In the genomic region with DNA sequence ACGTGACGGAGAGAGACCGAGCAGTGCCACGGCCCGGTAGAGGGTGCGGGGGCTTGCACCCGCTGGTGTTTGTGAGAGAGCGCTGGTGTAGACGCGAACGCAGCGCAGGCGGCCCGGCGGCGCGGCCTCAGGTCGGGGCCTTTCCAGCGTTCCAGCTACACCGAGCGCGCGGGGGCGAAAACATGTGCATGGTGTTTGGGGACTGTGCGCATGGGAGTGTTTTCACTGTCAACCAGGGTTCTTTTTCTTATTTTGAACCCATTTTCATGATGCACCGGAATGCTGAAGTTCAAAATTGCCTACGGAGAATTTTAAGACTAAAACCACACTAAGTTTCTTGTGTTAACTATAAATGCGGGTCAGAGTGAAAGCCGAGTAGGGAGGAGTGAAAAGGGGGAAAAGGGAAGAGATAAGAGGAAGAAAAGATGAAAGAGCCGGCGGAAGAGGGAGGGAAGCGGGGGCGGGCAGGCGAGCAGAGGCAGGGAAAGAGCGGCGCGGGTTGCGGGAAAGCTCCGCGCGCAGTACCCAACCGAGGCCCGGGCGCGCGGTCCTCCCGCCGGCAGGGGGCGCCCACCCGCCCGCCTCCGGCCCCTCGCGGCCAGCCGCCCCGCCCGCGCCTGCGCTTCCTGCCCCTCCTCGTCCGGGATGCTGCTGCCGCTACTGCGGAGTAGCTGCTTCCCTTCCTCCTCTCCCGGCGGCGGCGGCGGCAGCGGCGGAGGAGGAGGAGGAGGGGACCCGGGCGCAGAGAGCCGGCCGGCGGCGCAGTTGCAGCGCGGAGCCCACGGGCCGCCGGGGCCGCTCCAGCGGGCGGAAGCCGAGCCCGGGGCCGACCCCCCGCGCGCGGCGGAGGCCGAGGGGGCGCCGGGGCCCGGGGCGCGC, we compare ENCODE assay signal across 8 cellular contexts. TPM values are rescaled to one million over a fixed set of nuclear protein-coding genes. Genes with fewer than 3 reads are reported as not detected.
DNase-seq lines count a peak whose midpoint lies in the region; ATAC-seq and TF ChIP-seq lines count a peak whose summit lies in the region.

A gene with protein sequence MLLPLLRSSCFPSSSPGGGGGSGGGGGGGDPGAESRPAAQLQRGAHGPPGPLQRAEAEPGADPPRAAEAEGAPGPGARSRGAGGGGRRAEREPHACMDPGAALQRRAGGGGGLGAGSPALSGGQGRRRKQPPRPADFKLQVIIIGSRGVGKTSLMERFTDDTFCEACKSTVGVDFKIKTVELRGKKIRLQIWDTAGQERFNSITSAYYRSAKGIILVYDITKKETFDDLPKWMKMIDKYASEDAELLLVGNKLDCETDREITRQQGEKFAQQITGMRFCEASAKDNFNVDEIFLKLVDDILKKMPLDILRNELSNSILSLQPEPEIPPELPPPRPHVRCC (plus strand): TSS at position 643 of the 879 bp plus-strand sequence. CDS start 3 bp downstream, at position 646.

- H3K9ac ChIP-seq in KMS-11 (peak within 1 kb of the TSS; percentile 60), fibroblast of lung (ENCODE audit: insufficient read depth, low read length) (peak within 1 kb of the TSS; percentile 76)

- no peaks in the 10 kb centered on the region for H3K9me3 ChIP-seq in fibroblast of lung (ENCODE audit: control insufficient read depth, insufficient read depth, low read depth, low read length)

- DNase-seq in DMS 273 (lab: John Stamatoyannopoulos, UW; ENCODE audit: unreplicated experiment) = peak; percentile 95
- peak; percentile 84 for DNase-seq in RPMI7951 (ENCODE audit: low read depth)
- peak; percentile 83 for DNase-seq in activated T-helper 1 cell treated with anti-CD3 and anti-CD28 coated beads, Interleukin-12 subunit alpha, Interleukin-12 subunit beta, Interleukin-2, Interleukin-4 antibody, amounts not matched to agents 30 ng/mL and 10 ng/mL and 1 ng/mL, durations not matched to agents 14 hours and 24 hours and 36 hours (ENCODE audit: low spot score)
- DNase-seq in fibroblast of lung (ENCODE audit: low read depth in 2 of 2) = peak; percentile 86 to 87
- DNase-seq in natural killer cell = peak; percentile 84
- peak; percentile 72 to 87 (median 82) for DNase-seq in stimulated activated naive CD4-positive, alpha-beta T cell (lab: John Stamatoyannopoulos, UW)

- H3K27me3 ChIP-seq in KMS-11 (ENCODE audit: insufficient read depth, low read depth) (no peaks in the 10 kb centered on the region), fibroblast of lung (ENCODE audit: control insufficient read depth, insufficient read depth, low read length) (no peaks in the 10 kb centered on the region)

- peak; percentile 42; the same call in 1 of the 2 replicates for TF ChIP-seq CTCF in KMS-11 (conservative IDR thresholded peaks at IDR 0.05; ENCODE audit: low read depth, low read length)
- peak in 1 of 2 donors; percentile 24 for TF ChIP-seq CTCF in fibroblast of lung (conservative IDR thresholded peaks at IDR 0.05 in 1 of 2, IDR thresholded peaks at IDR 0.05 in 1 of 2; ENCODE audit: low read depth in 1 of 2, low read length in 2 of 2)
- peak; percentile 72 for TF ChIP-seq CTCF in natural killer cell (IDR thresholded peaks at IDR 0.05)

- H3K4me2 ChIP-seq in KMS-11 (peak within 1 kb of the TSS; percentile 95), fibroblast of lung (ENCODE audit: extremely low read depth, insufficient read depth, low read length) (peak within 1 kb of the TSS; percentile 95)

- H3K27ac Mint-ChIP-seq in activated T-helper 1 cell treated with anti-CD3 and anti-CD28 coated beads, Interleukin-12 subunit alpha, Interleukin-12 subunit beta, Interleukin-2, Interleukin-4 antibody, amounts not matched to agents 30 ng/mL and 10 ng/mL and 1 ng/mL, durations not matched to agents 14 hours and 24 hours and 36 hours = peak within 1 kb of the TSS; percentile 88
- H3K27ac Mint-ChIP-seq in natural killer cell = peak within 1 kb of the TSS; percentile 90 to 93

- peaks cover 50% of the 10 kb centered on the region for H3K4me1 Mint-ChIP-seq in activated T-helper 1 cell treated with anti-CD3 and anti-CD28 coated beads, Interleukin-12 subunit alpha, Interleukin-12 subunit beta, Interleukin-2, Interleukin-4 antibody, amounts not matched to agents 30 ng/mL and 10 ng/mL and 1 ng/mL, durations not matched to agents 14 hours and 24 hours and 36 hours (ENCODE audit: low read depth)
- H3K4me1 Mint-ChIP-seq in natural killer cell = peaks cover 45% of the 10 kb centered on the region in 2 donors

- no peaks in the 10 kb centered on the region for H3K36me3 ChIP-seq in KMS-11 (ENCODE audit: insufficient read depth)
- peaks cover 2% of the 10 kb centered on the region for H3K36me3 ChIP-seq in fibroblast of lung (ENCODE audit: control insufficient read depth, insufficient read depth, low read length)

- H3K36me3 Mint-ChIP-seq in activated T-helper 1 cell treated with anti-CD3 and anti-CD28 coated beads, Interleukin-12 subunit alpha, Interleukin-12 subunit beta, Interleukin-2, Interleukin-4 antibody, amounts not matched to agents 30 ng/mL and 10 ng/mL and 1 ng/mL, durations not matched to agents 14 hours and 24 hours and 36 hours (ENCODE audit: low read depth) = peaks cover 16% of the 10 kb centered on the region
- H3K36me3 Mint-ChIP-seq in natural killer cell = no peaks in the 10 kb centered on the region

- peak within 1 kb of the TSS; percentile 91 for H3K4me3 Mint-ChIP-seq in activated T-helper 1 cell treated with anti-CD3 and anti-CD28 coated beads, Interleukin-12 subunit alpha, Interleukin-12 subunit beta, Interleukin-2, Interleukin-4 antibody, amounts not matched to agents 30 ng/mL and 10 ng/mL and 1 ng/mL, durations not matched to agents 14 hours and 24 hours and 36 hours
- H3K4me3 Mint-ChIP-seq in natural killer cell = peak within 1 kb of the TSS; percentile 94

- H3K27ac ChIP-seq in KMS-11 (peak within 1 kb of the TSS; percentile 50), fibroblast of lung (ENCODE audit: insufficient read depth, low read length) (peak within 1 kb of the TSS; percentile 81)

- peaks cover 12% of the 10 kb centered on the region for H3K27me3 Mint-ChIP-seq in activated T-helper 1 cell treated with anti-CD3 and anti-CD28 coated beads, Interleukin-12 subunit alpha, Interleukin-12 subunit beta, Interleukin-2, Interleukin-4 antibody, amounts not matched to agents 30 ng/mL and 10 ng/mL and 1 ng/mL, durations not matched to agents 14 hours and 24 hours and 36 hours (ENCODE audit: insufficient read depth)
- H3K27me3 Mint-ChIP-seq in natural killer cell (ENCODE audit: low read depth in 2 of 2) = peaks cover 4 to 7% of the 10 kb centered on the region in 2 donors

- peak within 1 kb of the TSS; percentile 95 for H2AFZ ChIP-seq in KMS-11 (ENCODE audit: low read depth)
- peak within 1 kb of the TSS; percentile 76 for H2AFZ ChIP-seq in fibroblast of lung (ENCODE audit: low read length)

- H3K4me1 ChIP-seq in KMS-11 (ENCODE audit: low read depth, poor library complexity, severe bottlenecking) = peaks cover 34% of the 10 kb centered on the region
- H3K4me1 ChIP-seq in fibroblast of lung (ENCODE audit: control insufficient read depth, extremely low read depth, insufficient read depth, low read length) = peaks cover 6% of the 10 kb centered on the region

- no peak within 1 kb of the TSS for H3K4me3 ChIP-seq in KMS-11 (IDR thresholded peaks at IDR 0.05; ENCODE audit: insufficient read depth, low read depth, low read length)
- H3K4me3 ChIP-seq in fibroblast of lung (replicated peaks in 1 of 4; ENCODE audit: control extremely low read depth in 1 of 4, insufficient read depth in 1 of 4, low read depth in 3 of 4, low read length in 4 of 4) = peak within 1 kb of the TSS; percentile 59 to 91 (median 86)

- intact Hi-C loops in activated T-helper 1 cell treated with anti-CD3 and anti-CD28 coated beads, Interleukin-12 subunit alpha, Interleukin-12 subunit beta, Interleukin-2, Interleukin-4 antibody, amounts not matched to agents 30 ng/mL and 10 ng/mL and 1 ng/mL, durations not matched to agents 14 hours and 24 hours and 36 hours (cut with micrococcal nuclease) = loop anchor here (1.0 to 10.0 kb wide), 6 partner anchors 95 to 1918 kb away; a partner anchor contains a TSS
- intact Hi-C loops in natural killer cell (cut with micrococcal nuclease) = no loop called here

- peaks cover 19% of the 10 kb centered on the region; the same call in 1 of the 2 replicates for H4K20me1 ChIP-seq in KMS-11 (ENCODE audit: insufficient read depth)
- H4K20me1 ChIP-seq in fibroblast of lung (ENCODE audit: control insufficient read depth, extremely low read depth, insufficient read depth, low read length) = no peaks in the 10 kb centered on the region

- ATAC-seq in GM21576 (IDR thresholded peaks at IDR 0.05; ENCODE audit: unreplicated experiment) = peak; percentile 51
- peak; percentile 88 to 96 (median 95) for ATAC-seq in natural killer cell

- no peaks in the 10 kb centered on the region for H3K9me3 Mint-ChIP-seq in activated T-helper 1 cell treated with anti-CD3 and anti-CD28 coated beads, Interleukin-12 subunit alpha, Interleukin-12 subunit beta, Interleukin-2, Interleukin-4 antibody, amounts not matched to agents 30 ng/mL and 10 ng/mL and 1 ng/mL, durations not matched to agents 14 hours and 24 hours and 36 hours
- no peaks in the 10 kb centered on the region for H3K9me3 Mint-ChIP-seq in natural killer cell

- peaks cover 43% of the 10 kb centered on the region for H3K79me2 ChIP-seq in KMS-11 (ENCODE audit: insufficient read depth, low read depth)
- peaks cover 43% of the 10 kb centered on the region for H3K79me2 ChIP-seq in fibroblast of lung (ENCODE audit: control insufficient read depth, insufficient read depth, low read length)

RNA-seq across cellular contexts. Expression of the gene that starts here (rescaled TPM):
- total RNA-seq in RPMI7951 (2014; rRNA removed; shearing (Covaris generic)) = 50.6 and 61.8 TPM in 2 replicates
- total RNA-seq in activated T-helper 1 cell treated with anti-CD3 and anti-CD28 coated beads, Interleukin-12 subunit alpha, Interleukin-12 subunit beta, Interleukin-2, Interleukin-4 antibody, amounts not matched to agents 30 ng/mL and 10 ng/mL and 1 ng/mL, durations not matched to agents 14 hours and 24 hours and 36 hours = 18.9 and 19.2 TPM in 2 replicates
- 59.6 and 60.4 TPM in 2 replicates for total RNA-seq in fibroblast of lung
- 28.1 and 33.9 TPM in 2 replicates for polyA plus RNA-seq in fibroblast of lung
- 28.6 and 33.7 TPM in 2 replicates for polyA plus RNA-seq in fibroblast of lung (2012)
- 2.0 and 3.6 TPM in 2 replicates for polyA minus RNA-seq in fibroblast of lung (ENCODE audit: low replicate concordance)
- 10 to 100 TPM; 21.3 to 27.5 (median 21.8) TPM for total RNA-seq in natural killer cell
